In genomic region chr17:76611747-76612143, GRCh38 we compare ENCODE assay signal across 1 cellular context.
TF ChIP-seq lines count a peak whose summit lies in the region.

No MANE protein-coding gene starts in this region.

TF ChIP-seq in K562, 482 proteins besides CTCF, POLR2A, EP300 and RAD21:
- 0 out of 2 replicates have a peak, but pooled peaks have one; percentile 2 for TF ChIP-seq TAL1 (IDR thresholded peaks at IDR 0.05)
- TF ChIP-seq ATF2 (CRISPR knock-in tag; IDR thresholded peaks at IDR 0.05) = no peak
- TF ChIP-seq ZNF592 (IDR thresholded peaks at IDR 0.05) = 0 out of 2 replicates have a peak, but pooled peaks have one; percentile 8
- TF ChIP-seq ZZZ3 (IDR thresholded peaks at IDR 0.05) = no peak
- no peak for TF ChIP-seq SLC30A9 (CRISPR knock-in tag; IDR thresholded peaks at IDR 0.05)
- peak in 1 of 3 experiments; percentile 23 for TF ChIP-seq YY1 (IDR thresholded peaks at IDR 0.05; ENCODE audit: borderline replicate concordance in 1 of 3, control insufficient read depth in 1 of 3, extremely low read depth in 1 of 3, insufficient read depth in 3 of 3, insufficient read length in 1 of 3, insufficient replicate concordance in 2 of 3, low read depth in 1 of 3, low read length in 2 of 3)
- no peak for TF ChIP-seq SRSF7 (optimal IDR thresholded peaks at IDR 0.05; ENCODE audit: low read depth, low read length)
- TF ChIP-seq NFIX (CRISPR knock-in tag; IDR thresholded peaks at IDR 0.05; ENCODE audit: low read depth) = no peak
- TF ChIP-seq IRF9 (tag; IDR thresholded peaks at IDR 0.05) = no peak
- no peak for TF ChIP-seq XRCC4 (IDR thresholded peaks at IDR 0.05; ENCODE audit: extremely low read depth, insufficient read depth, insufficient read length)
TF ChIP-seq in K562: peak in this region for 3.
